Comparison of ENCODE assay signal across 1 cellular context in genomic region chr12:76035045-76035444, GRCh38.
TF ChIP-seq lines count a peak whose summit lies in the region.

No MANE protein-coding gene starts in this region.

TF ChIP-seq in HepG2, 621 proteins besides CTCF, POLR2A, EP300 and RAD21:
- TF ChIP-seq AGO2 (optimal IDR thresholded peaks at IDR 0.05; ENCODE audit: low read depth, low read length) (peak; percentile 41), RBM22 (optimal IDR thresholded peaks at IDR 0.05; ENCODE audit: low read length) (peak; percentile 69), POLR2G (IDR thresholded peaks at IDR 0.05; ENCODE audit: low read depth, low read length) (peak; percentile 61; the same call in 1 of the 2 replicates), ZNF710 (CRISPR knock-in tag; IDR thresholded peaks at IDR 0.05; ENCODE audit: borderline replicate concordance) (no peak), NFIC (IDR thresholded peaks at IDR 0.05; ENCODE audit: low read length) (0 out of 2 replicates have a peak, but pooled peaks have one; percentile 22), IKZF1 (IDR thresholded peaks at IDR 0.05) (no peak), ATF7 (IDR thresholded peaks at IDR 0.05) (peak; percentile 85), ATF7 (CRISPR knock-in tag; IDR thresholded peaks at IDR 0.05) (no peak)
